ENCODE assay signal across 13 cellular contexts in genomic region chr10:95477175-95477520, GRCh38.
A peak's percentile ranks its signal among the peaks of the same experiment; 100 is the strongest.
DNase-seq lines count a peak whose midpoint lies in the region; ATAC-seq and TF ChIP-seq lines count a peak whose summit lies in the region.
"Had no signal": no experiment of that assay in that cellular context is flagged by ENCODE, and none has a peak within 500 bp of the region (broad histone marks: within the 10 kb centered on the region; RNA-seq: fewer than 3 reads in every experiment).

No MANE protein-coding gene starts in this region.

- H3K27me3 ChIP-seq in HUES64 (ENCODE audit: insufficient read depth, low read length) (no peaks in the 10 kb centered on the region), esophagus (ENCODE audit: control insufficient read depth in 1 of 2, insufficient read depth in 2 of 2, low read length in 2 of 2) (no peaks in the 10 kb centered on the region), thoracic aorta (replicated peaks; ENCODE audit: insufficient read depth) (no peaks in the 10 kb centered on the region)
- H3K27me3 ChIP-seq: BLaER1 treated with 17β-estradiol and CSF1 and Interleukin-3, amounts not matched to agents 10 nM and 100 nM had no signal

- H3K27ac ChIP-seq in HUES64 (ENCODE audit: low read depth, low read length) = peak overlapping the region; percentile 84
- H3K27ac ChIP-seq in esophagus (ENCODE audit: low read depth in 2 of 2, low read length in 1 of 2) = peak overlapping the region; percentile 74 to 86
- peak overlapping the region; percentile 97 for H3K27ac ChIP-seq in thoracic aorta
- H3K27ac ChIP-seq: BLaER1 treated with 17β-estradiol and CSF1 and Interleukin-3, amounts not matched to agents 10 nM and 100 nM; SK-N-MC had no signal

- no peak overlapping the region for H3K27ac Mint-ChIP-seq in osteocyte (ENCODE audit: unreplicated experiment)
- H3K27ac Mint-ChIP-seq: activated naive CD8-positive, alpha-beta T cell treated with anti-CD3 and anti-CD28 coated beads, Interleukin-2, amount 10 ng/mL, durations not matched to agents 7 days and 5 days had no signal

- H3K4me1 ChIP-seq in HUES64 (ENCODE audit: insufficient read depth, low read length) (peaks cover 71% of the 10 kb centered on the region), esophagus (ENCODE audit: control insufficient read depth in 2 of 2, insufficient read depth in 2 of 2, low read length in 1 of 2) (peaks cover 0 to 3% of the 10 kb centered on the region in 2 donors), thoracic aorta (ENCODE audit: control insufficient read depth in 1 of 2, low read depth in 2 of 2) (peaks cover 84 to 96% of the 10 kb centered on the region in 2 donors)

- H3K9me3 ChIP-seq in HUES64 (ENCODE audit: insufficient read depth, low read depth, low read length) (no peaks in the 10 kb centered on the region), esophagus (ENCODE audit: control insufficient read depth in 2 of 2, insufficient read depth in 1 of 2, low read depth in 1 of 2, low read length in 1 of 2) (no peaks in the 10 kb centered on the region), thoracic aorta (no peaks in the 10 kb centered on the region)
- H3K9me3 ChIP-seq: BLaER1 treated with 17β-estradiol and CSF1 and Interleukin-3, amounts not matched to agents 10 nM and 100 nM had no signal

- H3K4me3 Mint-ChIP-seq in osteocyte (ENCODE audit: unreplicated experiment) = no peak overlapping the region
- H3K4me3 Mint-ChIP-seq: activated naive CD8-positive, alpha-beta T cell treated with anti-CD3 and anti-CD28 coated beads, Interleukin-2, amount 10 ng/mL, durations not matched to agents 7 days and 5 days had no signal

- DNase-seq in myocyte (ENCODE audit: low read depth) (peak; percentile 82), thoracic aorta (ENCODE audit: low spot score) (no peak), osteocyte (ENCODE audit: extremely low spot score, unreplicated experiment) (no peak), superior temporal gyrus (ENCODE audit: extremely low spot score) (no peak)
- DNase-seq: activated naive CD8-positive, alpha-beta T cell treated with anti-CD3 and anti-CD28 coated beads, Interleukin-2, amount 10 ng/mL, durations not matched to agents 7 days and 5 days; dermis blood vessel endothelial cell; islet precursor cell had no signal

- peaks cover 6% of the 10 kb centered on the region for H3K4me1 Mint-ChIP-seq in osteocyte (ENCODE audit: unreplicated experiment)
- H3K4me1 Mint-ChIP-seq: activated naive CD8-positive, alpha-beta T cell treated with anti-CD3 and anti-CD28 coated beads, Interleukin-2, amount 10 ng/mL, durations not matched to agents 7 days and 5 days had no signal

- 50% methylated on average over 2 of the region's 2 CpGs for WGBS in HUES64
- 61 to 84% methylated on average over 2 of the region's 2 CpGs for WGBS in esophagus, 2 donors

- H3K36me3 Mint-ChIP-seq in osteocyte (ENCODE audit: unreplicated experiment) = no peaks in the 10 kb centered on the region
- H3K36me3 Mint-ChIP-seq: activated naive CD8-positive, alpha-beta T cell treated with anti-CD3 and anti-CD28 coated beads, Interleukin-2, amount 10 ng/mL, durations not matched to agents 7 days and 5 days had no signal

- H3K9ac ChIP-seq in HUES64 (ENCODE audit: low read depth, low read length) = peak overlapping the region; percentile 58
- H3K9ac ChIP-seq: BLaER1 treated with 17β-estradiol and CSF1 and Interleukin-3, amounts not matched to agents 10 nM and 100 nM had no signal

- ATAC-seq in thoracic aorta (ENCODE audit: insufficient number of reproducible peaks, low FRiP score, low read depth) = no peak
- ATAC-seq in GM21737 (IDR thresholded peaks at IDR 0.05; ENCODE audit: unreplicated experiment) = no peak
- no peak for ATAC-seq in HG02981 (IDR thresholded peaks at IDR 0.05; ENCODE audit: unreplicated experiment)

- no peak overlapping the region for H3K4me3 ChIP-seq in HUES64 (ENCODE audit: low read length)
- H3K4me3 ChIP-seq in esophagus (ENCODE audit: low read depth in 1 of 2, low read length in 2 of 2) = no peak overlapping the region
- peak overlapping the region; percentile 31 for H3K4me3 ChIP-seq in thoracic aorta
- H3K4me3 ChIP-seq: BLaER1 treated with 17β-estradiol and CSF1 and Interleukin-3, amounts not matched to agents 10 nM and 100 nM; SK-N-MC had no signal

- H3K27me3 Mint-ChIP-seq in osteocyte (ENCODE audit: unreplicated experiment) = peaks cover 12% of the 10 kb centered on the region

- no peaks in the 10 kb centered on the region for H3K36me3 ChIP-seq in HUES64 (ENCODE audit: insufficient read depth, low read length)
- no peaks in the 10 kb centered on the region for H3K36me3 ChIP-seq in esophagus (ENCODE audit: control insufficient read depth in 2 of 2, insufficient read depth in 2 of 2, low read length in 1 of 2)
- no peaks in the 10 kb centered on the region for H3K36me3 ChIP-seq in thoracic aorta
- H3K36me3 ChIP-seq: BLaER1 treated with 17β-estradiol and CSF1 and Interleukin-3, amounts not matched to agents 10 nM and 100 nM had no signal

- no peaks in the 10 kb centered on the region for H3K9me3 Mint-ChIP-seq in osteocyte (ENCODE audit: unreplicated experiment)
- H3K9me3 Mint-ChIP-seq: activated naive CD8-positive, alpha-beta T cell treated with anti-CD3 and anti-CD28 coated beads, Interleukin-2, amount 10 ng/mL, durations not matched to agents 7 days and 5 days had no signal

- TF ChIP-seq CTCF in thoracic aorta (IDR thresholded peaks at IDR 0.05) (no peak), osteocyte (IDR thresholded peaks at IDR 0.05) (no peak)
